ENCODE assay signal across 8 cellular contexts in the genomic region with DNA sequence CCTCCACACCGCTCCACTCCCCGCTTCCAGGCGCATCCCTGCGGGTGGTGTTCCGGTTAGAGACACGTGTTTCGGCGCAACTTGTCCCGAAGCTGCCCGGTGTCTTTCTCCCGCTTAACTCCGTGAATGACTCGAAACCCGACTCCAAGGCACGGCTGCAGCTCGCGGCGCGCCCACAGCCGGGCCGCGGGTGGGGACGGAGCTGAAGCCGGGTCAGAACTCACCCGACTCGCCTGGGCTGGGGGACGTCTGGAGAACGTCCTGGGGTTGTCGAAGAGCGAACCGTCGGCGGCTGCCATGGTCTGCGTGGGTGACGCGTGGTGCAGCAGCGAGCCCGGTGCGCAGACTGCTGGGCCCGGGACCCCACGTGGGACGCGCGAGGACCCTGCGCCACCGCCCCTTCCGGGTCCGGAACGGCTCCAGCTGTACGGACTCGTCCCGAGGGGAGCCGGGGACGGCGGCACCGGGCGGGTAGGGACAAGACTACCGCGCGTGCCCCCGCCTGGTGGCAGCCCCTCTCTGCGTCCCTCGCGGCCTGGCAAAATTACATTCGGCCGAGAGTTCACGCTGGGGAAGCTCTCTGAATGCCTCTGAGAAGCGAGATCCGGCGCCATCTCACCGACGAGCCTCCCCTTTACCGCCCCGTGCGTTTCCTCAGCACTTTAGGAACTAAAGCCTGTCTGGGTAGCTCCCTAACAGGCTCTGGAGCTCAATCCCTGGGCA. TPM values are rescaled to one million over a fixed set of nuclear protein-coding genes. Genes with fewer than 3 reads are reported as not detected.
DNase-seq lines count a peak whose midpoint lies in the region; ATAC-seq and TF ChIP-seq lines count a peak whose summit lies in the region.

A gene (minus strand): TSS at position 348 of the 723 bp plus-strand sequence. CDS start 49 bp downstream, at position 299.

- ATAC-seq in GM19023 (IDR thresholded peaks at IDR 0.05; ENCODE audit: unreplicated experiment), result peak; percentile 74
- peak; percentile 57 for ATAC-seq in HG03196 (IDR thresholded peaks at IDR 0.05; ENCODE audit: unreplicated experiment)

- no peak for TF ChIP-seq POLR2A in lower leg skin (IDR thresholded peaks at IDR 0.05)

- peaks cover 10% of the 10 kb centered on the region for H3K36me3 Mint-ChIP-seq in activated CD4-positive, alpha-beta memory T cell treated with anti-CD3 and anti-CD28 coated beads for 36 hours

- intact Hi-C loops in activated CD4-positive, alpha-beta memory T cell treated with anti-CD3 and anti-CD28 coated beads for 36 hours (cut with micrococcal nuclease), result loop anchor here (2.0 to 10.0 kb wide), 4 partner anchors 101 to 1545 kb away; a partner anchor contains a TSS
- intact Hi-C loops in dorsolateral prefrontal cortex (cut with DNase I), result loop anchor here (5.0 to 10.0 kb wide), 4 partner anchors 128 to 592 kb away; a partner anchor contains a TSS
- intact Hi-C loops in lower leg skin (cut with DNase I; ENCODE audit: low total_unique reads), result no loop called here

- CTCF ChIA-PET in activated CD4-positive, alpha-beta memory T cell treated with anti-CD3 and anti-CD28 coated beads for 36 hours (lab: Charles Lee), result interaction anchor here (0.6 to 3.4 kb wide), 7 partner anchors 23 to 1963 kb away, joined by 3 to 12 read pairs (median 3); no protein-coding TSS in a partner anchor

- H3K4me3 Mint-ChIP-seq in activated CD4-positive, alpha-beta memory T cell treated with anti-CD3 and anti-CD28 coated beads for 36 hours, result peak within 1 kb of the TSS; percentile 86

- H3K27me3 Mint-ChIP-seq in activated CD4-positive, alpha-beta memory T cell treated with anti-CD3 and anti-CD28 coated beads for 36 hours, result no peaks in the 10 kb centered on the region

- 0% methylated on average over 30 to 60 of the region's 75 CpGs for WGBS in lower leg skin, 2 donors

- peak within 1 kb of the TSS; percentile 87 for H3K27ac Mint-ChIP-seq in activated CD4-positive, alpha-beta memory T cell treated with anti-CD3 and anti-CD28 coated beads for 36 hours

- no peaks in the 10 kb centered on the region for H3K9me3 Mint-ChIP-seq in activated CD4-positive, alpha-beta memory T cell treated with anti-CD3 and anti-CD28 coated beads for 36 hours

- H3K4me3 ChIP-seq in dorsolateral prefrontal cortex, result peak within 1 kb of the TSS; percentile 78 to 100 (median 98)
- peak within 1 kb of the TSS; percentile 86 for H3K4me3 ChIP-seq in lower leg skin (ENCODE audit: low read depth, poor library complexity, severe bottlenecking)

- TF ChIP-seq CTCF in dorsolateral prefrontal cortex (IDR thresholded peaks at IDR 0.05 in 54 of 56, conservative IDR thresholded peaks at IDR 0.05 in 2 of 56; ENCODE audit: low read depth in 1 of 56, partially characterized antibody in 56 of 56) (peak in 8 of 56 donors; percentile 6 to 30 (median 12)), lower leg skin (IDR thresholded peaks at IDR 0.05) (no peak)

- peak within 1 kb of the TSS; percentile 72 to 99 (median 97) for H3K27ac ChIP-seq in dorsolateral prefrontal cortex

- POLR2A ChIA-PET in activated CD4-positive, alpha-beta memory T cell treated with anti-CD3 and anti-CD28 coated beads for 36 hours (lab: Charles Lee), result interaction anchor here (0.7 to 2.4 kb wide), 8 partner anchors 11 to 361 kb away, joined by 3 to 9 read pairs (median 4); a partner anchor contains a TSS

- peak; percentile 94 for DNase-seq in AG20443 (ENCODE audit: low spot score)
- peak; percentile 49 to 83 for DNase-seq in NCI-H526 (lab: John Stamatoyannopoulos, UW)
- DNase-seq in activated CD4-positive, alpha-beta memory T cell treated with anti-CD3 and anti-CD28 coated beads for 36 hours, result peak; percentile 89
- DNase-seq in dorsolateral prefrontal cortex, result peak; percentile 75 to 93 (median 82)
- peak; percentile 64 to 95 for DNase-seq in lower leg skin (ENCODE audit: low spot score in 2 of 2)
- peak; percentile 88 for DNase-seq in stimulated activated CD4-positive, alpha-beta T cell treated with anti-CD3 and anti-CD28 coated beads, Interleukin-4, amount 100 ng/mL, for 24 hours

- H3K27me3 ChIP-seq in dorsolateral prefrontal cortex, result no peaks in the 10 kb centered on the region

- H3K4me1 Mint-ChIP-seq in activated CD4-positive, alpha-beta memory T cell treated with anti-CD3 and anti-CD28 coated beads for 36 hours (ENCODE audit: low read depth), result peaks cover 44% of the 10 kb centered on the region

RNA-seq across cellular contexts. Expression of the gene that starts here (rescaled TPM):
- total RNA-seq in activated CD4-positive, alpha-beta memory T cell treated with anti-CD3 and anti-CD28 coated beads for 36 hours, result 10 to 100 TPM; 17.2 to 18.8 TPM
- total RNA-seq in dorsolateral prefrontal cortex, result 10 to 100 TPM in 48 of 120 experiments, 1 to 10 TPM in 72; 4.9 to 25.4 (median 9.5) TPM
- 10 to 100 TPM; 16.9 to 24.1 (median 18.6) TPM for total RNA-seq in lower leg skin

Comparison
In these comparisons a context has a peak if more than half of its experiments do, and no peak if none do; other contexts are left out.
1. Peak in every context shown above with its lines: DNase-seq, ATAC-seq, H3K4me3 ChIP-seq and H3K27ac ChIP-seq.